In genomic region chr13:105144020-105144419, GRCh38 we compare ENCODE assay signal across 17 cellular contexts.
DNase-seq lines count a peak whose midpoint lies in the region; ATAC-seq and TF ChIP-seq lines count a peak whose summit lies in the region.
"Had no signal": no experiment of that assay in that cellular context is flagged by ENCODE, and none has a peak within 500 bp of the region (broad histone marks: within the 10 kb centered on the region; RNA-seq: fewer than 3 reads in every experiment).

No MANE protein-coding gene starts in this region.

- no peaks in the 10 kb centered on the region for H3K27me3 ChIP-seq in testis
- no peaks in the 10 kb centered on the region for H3K27me3 ChIP-seq in neuronal stem cell (ENCODE audit: control insufficient read depth in 3 of 3, insufficient read depth in 3 of 3, low read depth in 1 of 3, low read length in 3 of 3)

- no peak overlapping the region for H3K4me2 ChIP-seq in neuronal stem cell (ENCODE audit: insufficient read depth, low read length, poor library complexity, severe bottlenecking)

- TF ChIP-seq CTCF in choroid plexus epithelial cell (conservative IDR thresholded peaks at IDR 0.05; ENCODE audit: low read depth, low read length), result no peak
- TF ChIP-seq CTCF in testis (IDR thresholded peaks at IDR 0.05), result no peak

- no peak overlapping the region for H2AFZ ChIP-seq in neuronal stem cell (ENCODE audit: low read length)

- no peak overlapping the region for H3K23ac ChIP-seq in neuronal stem cell (ENCODE audit: low read depth, low read length, poor library complexity)

- no peak overlapping the region for H4K91ac ChIP-seq in neuronal stem cell (ENCODE audit: low read depth, low read length, poor library complexity)

- no peak overlapping the region for H2BK12ac ChIP-seq in neuronal stem cell (ENCODE audit: low read length)

- no peak overlapping the region for H3K4me3 ChIP-seq in choroid plexus epithelial cell (ENCODE audit: low read depth, low read length)
- no peak overlapping the region for H3K4me3 ChIP-seq in testis
- H3K4me3 ChIP-seq in neuronal stem cell (ENCODE audit: low read length in 2 of 2), result no peak overlapping the region
- H3K4me3 ChIP-seq: GM12878 had no signal

- no peak overlapping the region for H3K4ac ChIP-seq in neuronal stem cell (ENCODE audit: low read length)

- no peak overlapping the region for H2AK5ac ChIP-seq in neuronal stem cell (ENCODE audit: low read depth, low read length)

- H3K18ac ChIP-seq in neuronal stem cell (ENCODE audit: low read length), result no peak overlapping the region

- WGBS in testis, 2 donors, result 93 to 100% methylated on average over 3 of the region's 3 CpGs
- no CpG with 5 or more reads among the region's 3 CpGs for WGBS in neuronal stem cell (ENCODE audit: extremely low coverage in 2 of 2, insufficient read length in 2 of 2, insufficient replicate concordance in 1 of 2), 2 donors

- H4K8ac ChIP-seq in neuronal stem cell (ENCODE audit: low read depth, low read length), result no peak overlapping the region

- H2BK15ac ChIP-seq in neuronal stem cell (ENCODE audit: low read length), result no peak overlapping the region

- H3K79me1 ChIP-seq in neuronal stem cell (ENCODE audit: low read depth, low read length), result no peaks in the 10 kb centered on the region

- H2BK5ac ChIP-seq in neuronal stem cell (ENCODE audit: low read length), result no peak overlapping the region

- H3K9me3 ChIP-seq in testis (no peaks in the 10 kb centered on the region), neuronal stem cell (replicated peaks in 1 of 2; ENCODE audit: control insufficient read depth in 2 of 2, insufficient read depth in 1 of 2, low read depth in 1 of 2, low read length in 2 of 2) (no peaks in the 10 kb centered on the region)

- H3K9ac ChIP-seq in neuronal stem cell (ENCODE audit: low read depth, low read length, poor library complexity), result no peak overlapping the region

- H2BK120ac ChIP-seq in neuronal stem cell (ENCODE audit: low read depth, low read length), result no peak overlapping the region

- ATAC-seq in HG02678 (IDR thresholded peaks at IDR 0.05; ENCODE audit: unreplicated experiment) (no peak), HG03045 (IDR thresholded peaks at IDR 0.05; ENCODE audit: unreplicated experiment) (no peak)
- ATAC-seq: CD8-positive, alpha-beta T cell; GM12878; SK-N-SH treated with all-trans-retinoic acid at 6 μM for 48 hours had no signal

- H3K14ac ChIP-seq in neuronal stem cell (ENCODE audit: low read length), result no peak overlapping the region

- DNase-seq in SKM-1 treated with dmso at 0.1 percent for 144 hours (lab: John Stamatoyannopoulos, UW; ENCODE audit: unreplicated experiment) (peak; percentile 39), SKM-1 (lab: John Stamatoyannopoulos, UW; ENCODE audit: unreplicated experiment) (no peak), NOMO-1 treated with DMSO at 0.1 percent for 48 hours (lab: John Stamatoyannopoulos, UW; ENCODE audit: unreplicated experiment) (peak; percentile 63), choroid plexus epithelial cell (ENCODE audit: low read depth) (peak; percentile 1), testis (no peak), neuronal stem cell (ENCODE audit: low spot score) (no peak)
- DNase-seq: 8988T; CD8-positive, alpha-beta T cell; DMS79 treated with DMSO at 0.1 percent for 48 hours; MM.1S; NCI-H510A treated with DMSO at 0.1 percent for 48 hours; NCI-H82; SHP77 had no signal

- H3K4me1 ChIP-seq in testis (no peaks in the 10 kb centered on the region), neuronal stem cell (ENCODE audit: control insufficient read depth in 2 of 2, insufficient read depth in 1 of 2, low read depth in 1 of 2, low read length in 2 of 2) (no peaks in the 10 kb centered on the region)

- TF ChIP-seq POLR2A in testis (IDR thresholded peaks at IDR 0.05), result no peak

- no peaks in the 10 kb centered on the region for H3K36me3 ChIP-seq in testis (ENCODE audit: low read depth, missing control alignments)
- H3K36me3 ChIP-seq in neuronal stem cell (replicated peaks in 1 of 2; ENCODE audit: control insufficient read depth in 2 of 2, insufficient read depth in 2 of 2, low read length in 2 of 2), result no peaks in the 10 kb centered on the region

- intact Hi-C loops in testis (cut with DNase I; ENCODE audit: low total_unique reads), result no loop called here

- no peak overlapping the region for H3K27ac ChIP-seq in testis
- H3K27ac ChIP-seq in neuronal stem cell (replicated peaks; ENCODE audit: low read length), result no peak overlapping the region

Comparison
In these comparisons a context has a peak if more than half of its experiments do, and no peak if none do; other contexts are left out.
1. DNase-seq: peak in SKM-1 treated with dmso at 0.1 percent for 144 hours (single experiment), NOMO-1 treated with DMSO at 0.1 percent for 48 hours (single experiment) and choroid plexus epithelial cell (single experiment); none in SKM-1 (single experiment), testis (single experiment) and neuronal stem cell (single experiment).